8 cellular contexts compared by ENCODE assay signal in the genomic region with DNA sequence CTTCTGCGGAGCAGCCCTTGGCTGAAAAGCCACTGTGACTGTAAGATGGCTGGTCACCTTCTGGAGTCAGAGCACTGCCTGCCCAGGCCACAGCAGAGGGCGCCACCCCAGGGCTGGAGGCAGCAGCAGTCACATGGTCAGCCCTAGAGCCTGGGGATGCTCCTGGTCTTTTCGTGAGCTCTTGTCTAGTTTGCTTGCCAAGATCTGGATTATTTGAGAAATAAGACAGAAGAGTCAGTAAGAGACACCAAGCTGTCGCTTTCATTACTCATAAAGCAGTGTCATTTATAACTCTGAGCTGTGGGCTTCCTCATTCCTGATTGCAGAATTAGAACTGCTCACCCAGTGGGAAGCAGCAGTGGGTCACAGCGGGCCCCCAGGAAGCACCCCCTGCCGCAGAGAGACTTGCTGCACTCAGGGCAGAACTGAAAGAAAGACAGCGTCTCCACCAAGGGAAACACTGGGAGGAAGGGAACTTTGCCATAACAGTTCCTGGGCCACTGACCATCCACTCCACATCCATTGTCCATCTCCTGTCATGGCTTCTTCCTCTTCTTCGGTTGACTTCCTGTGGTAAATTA. TPM values are rescaled to one million over a fixed set of nuclear protein-coding genes. Genes with fewer than 3 reads are reported as not detected.
DNase-seq lines count a peak whose midpoint lies in the region; TF ChIP-seq lines count a peak whose summit lies in the region.

No MANE protein-coding gene starts in this region.

- H3F3A ChIP-seq in GM23248 (ENCODE audit: insufficient read depth) = 0 out of 2 replicates have a peak, but pooled peaks cover 7% of the 10 kb centered on the region

- no peaks in the 10 kb centered on the region for H3K9me3 Mint-ChIP-seq in chondrocyte (ENCODE audit: low read depth)

- H3K4me1 ChIP-seq in GM23248 (ENCODE audit: insufficient read depth) = no peaks in the 10 kb centered on the region
- peaks cover 30 to 77% (median 61%) of the 10 kb centered on the region in 4 donors for H3K4me1 ChIP-seq in liver (ENCODE audit: control insufficient read depth in 4 of 4, insufficient read depth in 4 of 4, low read length in 3 of 4)
- H3K4me1 ChIP-seq in transverse colon = peaks cover 10 to 35% (median 15%) of the 10 kb centered on the region in 4 donors

- no peak overlapping the region for H3K27ac ChIP-seq in GM23248
- peak overlapping the region; percentile 72 to 74 for H3K27ac ChIP-seq in liver (ENCODE audit: low read depth in 1 of 2, low read length in 2 of 2)
- H3K27ac ChIP-seq in transverse colon = peak overlapping the region; percentile 49 to 62 (median 60)

- peaks cover 29% of the 10 kb centered on the region for H3K79me2 ChIP-seq in GM23248 (ENCODE audit: insufficient read depth)

- no peaks in the 10 kb centered on the region for H3K9me3 ChIP-seq in GM23248 (ENCODE audit: low read depth)
- H3K9me3 ChIP-seq in liver (ENCODE audit: control insufficient read depth in 4 of 4, low read length in 3 of 4) = no peaks in the 10 kb centered on the region
- H3K9me3 ChIP-seq in transverse colon = no peaks in the 10 kb centered on the region

- H4K20me1 ChIP-seq in GM23248 (ENCODE audit: insufficient read depth) = no peaks in the 10 kb centered on the region

- intact Hi-C loops in transverse colon (cut with DNase I; ENCODE audit: low total_unique reads) = no loop called here

- peak; percentile 78 for DNase-seq in Ammon's horn (ENCODE audit: low spot score)
- DNase-seq in GM23248 = peak; percentile 52
- DNase-seq in SK-N-DZ (ENCODE audit: low spot score) = peak; percentile 25
- no peak for DNase-seq in chondrocyte (ENCODE audit: low spot score)
- peak; percentile 41 for DNase-seq in transverse colon
- no peak for DNase-seq in NK-92 treated with Interleukin-12 subunit alpha and Interleukin-12 subunit beta, amount 100 ng/mL, for 24 hours (lab: John Stamatoyannopoulos, UW)
- DNase-seq in NCI-H510A (lab: John Stamatoyannopoulos, UW) = no peak

- H3K27me3 Mint-ChIP-seq in chondrocyte (ENCODE audit: low read depth) = no peaks in the 10 kb centered on the region

- no peak overlapping the region for H3K4me3 Mint-ChIP-seq in chondrocyte (ENCODE audit: unreplicated experiment)

- TF ChIP-seq RAD21 in liver (IDR thresholded peaks at IDR 0.05) = no peak

- 82 to 86% methylated on average over 8 of the region's 8 CpGs for WGBS in GM23248 (ENCODE audit: low coverage in 1 of 2, low lambda C conversion rate in 2 of 2, missing lambda C conversion rate in 2 of 2), 2 experiments
- WGBS in liver = 59% methylated on average over 8 of the region's 8 CpGs
- WGBS in transverse colon (ENCODE audit: low coverage in 1 of 2), 2 donors = 71% methylated on average over 1 to 7 of the region's 8 CpGs

- H3K4me1 Mint-ChIP-seq in chondrocyte (ENCODE audit: low read depth) = peaks cover 18% of the 10 kb centered on the region

- no peak overlapping the region for H3K4me2 ChIP-seq in GM23248 (ENCODE audit: unreplicated experiment)

- H3K4me3 ChIP-seq in GM23248 (no peak overlapping the region), liver (ENCODE audit: low read depth in 1 of 3, low read length in 3 of 3) (no peak overlapping the region), transverse colon (no peak overlapping the region)

- H3K27me3 ChIP-seq in GM23248 (replicated peaks; ENCODE audit: insufficient read depth) (no peaks in the 10 kb centered on the region), liver (ENCODE audit: control insufficient read depth in 4 of 4, insufficient read depth in 4 of 4, low read length in 3 of 4) (no peaks in the 10 kb centered on the region), transverse colon (no peaks in the 10 kb centered on the region)

- no peak for TF ChIP-seq POLR2A in transverse colon (IDR thresholded peaks at IDR 0.05)

- H2AFZ ChIP-seq in GM23248 = no peak overlapping the region

- in situ Hi-C loops in GM23248 (cut with MboI) = no loop called here
- in situ Hi-C loops in transverse colon (cut with MboI; ENCODE audit: low pct_ligation_motif_present in 1 of 4, low pct_unique_long_range_greater_than_20kb in 1 of 4, low sequenced_read_pairs in 3 of 4) = no loop called here

- H3K9ac ChIP-seq in GM23248 = no peak overlapping the region
- no peak overlapping the region for H3K9ac ChIP-seq in liver (ENCODE audit: low read depth in 1 of 2, low read length in 2 of 2)

- H3K27ac Mint-ChIP-seq in chondrocyte (ENCODE audit: unreplicated experiment) = peak overlapping the region; percentile 27

- H3K36me3 Mint-ChIP-seq in chondrocyte (ENCODE audit: low read depth) = peaks cover 8% of the 10 kb centered on the region

- peak; percentile 56 for TF ChIP-seq CTCF in chondrocyte (IDR thresholded peaks at IDR 0.05)
- peak; percentile 8 for TF ChIP-seq CTCF in liver (IDR thresholded peaks at IDR 0.05; ENCODE audit: low read depth, low read length, missing input control)
- TF ChIP-seq CTCF in transverse colon (IDR thresholded peaks at IDR 0.05) = peak; percentile 16 to 42 (median 24)

- no peak for TF ChIP-seq EP300 in transverse colon (IDR thresholded peaks at IDR 0.05; ENCODE audit: low read depth)

- H3K36me3 ChIP-seq in GM23248 (ENCODE audit: low read depth) (no peaks in the 10 kb centered on the region), liver (ENCODE audit: control insufficient read depth in 4 of 4, insufficient read depth in 3 of 4, low read depth in 1 of 4, low read length in 3 of 4) (peaks cover 0 to 7% (median 6%) of the 10 kb centered on the region in 4 donors), transverse colon (no peaks in the 10 kb centered on the region)

- no peaks in the 10 kb centered on the region for H3K9me2 ChIP-seq in GM23248 (ENCODE audit: insufficient read depth)

TF ChIP-seq in liver, 16 proteins besides CTCF, POLR2A, EP300 and RAD21:
- no peak for TF ChIP-seq NR2F2 (IDR thresholded peaks at IDR 0.05)
- no peak for TF ChIP-seq YY1 (IDR thresholded peaks at IDR 0.05)
- no peak for TF ChIP-seq FOXA1 (IDR thresholded peaks at IDR 0.05)

RNA-seq across cellular contexts. Expression of gene PPP6R2, which starts 56.7 kb away (rescaled TPM):
- 50.0 and 58.4 TPM in 2 replicates for total RNA-seq in GM23248 (2014; rRNA removed; shearing (Covaris generic))
- 22.2 and 22.3 TPM in 2 replicates for polyA plus RNA-seq in GM23248 (2016; fragmentation: Nextera tagmentation; extraction: Ambion mirVana)
- polyA plus RNA-seq in SK-N-DZ (2014; cell fraction: cytosol; rRNA removed) = 39.2 and 43.5 TPM in 2 replicates
- polyA plus RNA-seq in SK-N-DZ (2014; cell fraction: nucleus; rRNA removed) = 162 and 174 TPM in 2 replicates
- total RNA-seq in chondrocyte = 46.2 to 53.1 TPM (median 47.1 TPM) in 3 replicates
- 100 to 1,000 TPM in 1 of 2 donors, 10 to 100 TPM in 1; 51.7 to 117 TPM for total RNA-seq in liver
- 10 to 100 TPM; 28.8 to 42.6 TPM for polyA plus RNA-seq in liver
- total RNA-seq in transverse colon = 100 to 1,000 TPM in 1 of 4 donors, 10 to 100 TPM in 3; 62.1 to 151 (median 77.8) TPM

Comparison
In these comparisons a context has a peak if more than half of its experiments do, and no peak if none do; other contexts are left out.
1. DNase-seq: peak in Ammon's horn (single experiment), GM23248 (single experiment), SK-N-DZ (single experiment) and transverse colon (single experiment); none in chondrocyte (single experiment), NK-92 treated with Interleukin-12 subunit alpha and Interleukin-12 subunit beta, amount 100 ng/mL, for 24 hours (single experiment) and NCI-H510A (single experiment).
2. Peak in every context shown above with its lines, with median percentiles within 50 percentile points of each other: CTCF ChIP-seq.